ENCODE assay signal across 1 cellular context in genomic region chr1:206635080-206635982, GRCh38.
TF ChIP-seq lines count a peak whose summit lies in the region.

TSS of gene DYRK3 (plus strand) at chr1:206635536. CDS start at chr1:206635704, 168 bp downstream.

TF ChIP-seq in K562, 482 proteins besides CTCF, POLR2A, EP300 and RAD21 (continued from another document and continues in another):
- TF ChIP-seq HINFP (tag; conservative IDR thresholded peaks at IDR 0.05; ENCODE audit: low read depth), result no peak
- TF ChIP-seq TRIM28 (IDR thresholded peaks at IDR 0.05), result no peak
- no peak for TF ChIP-seq MAFK (IDR thresholded peaks at IDR 0.05; ENCODE audit: low read length)
- peak; percentile 96 for TF ChIP-seq KLF1 (tag; IDR thresholded peaks at IDR 0.05)
- no peak for TF ChIP-seq BRD9 (IDR thresholded peaks at IDR 0.05; ENCODE audit: low read depth, partially characterized antibody)
- no peak for TF ChIP-seq EHMT2 (IDR thresholded peaks at IDR 0.05)
- TF ChIP-seq FOXJ2 (tag; IDR thresholded peaks at IDR 0.05), result peak; percentile 82
- TF ChIP-seq, protein P1, sequence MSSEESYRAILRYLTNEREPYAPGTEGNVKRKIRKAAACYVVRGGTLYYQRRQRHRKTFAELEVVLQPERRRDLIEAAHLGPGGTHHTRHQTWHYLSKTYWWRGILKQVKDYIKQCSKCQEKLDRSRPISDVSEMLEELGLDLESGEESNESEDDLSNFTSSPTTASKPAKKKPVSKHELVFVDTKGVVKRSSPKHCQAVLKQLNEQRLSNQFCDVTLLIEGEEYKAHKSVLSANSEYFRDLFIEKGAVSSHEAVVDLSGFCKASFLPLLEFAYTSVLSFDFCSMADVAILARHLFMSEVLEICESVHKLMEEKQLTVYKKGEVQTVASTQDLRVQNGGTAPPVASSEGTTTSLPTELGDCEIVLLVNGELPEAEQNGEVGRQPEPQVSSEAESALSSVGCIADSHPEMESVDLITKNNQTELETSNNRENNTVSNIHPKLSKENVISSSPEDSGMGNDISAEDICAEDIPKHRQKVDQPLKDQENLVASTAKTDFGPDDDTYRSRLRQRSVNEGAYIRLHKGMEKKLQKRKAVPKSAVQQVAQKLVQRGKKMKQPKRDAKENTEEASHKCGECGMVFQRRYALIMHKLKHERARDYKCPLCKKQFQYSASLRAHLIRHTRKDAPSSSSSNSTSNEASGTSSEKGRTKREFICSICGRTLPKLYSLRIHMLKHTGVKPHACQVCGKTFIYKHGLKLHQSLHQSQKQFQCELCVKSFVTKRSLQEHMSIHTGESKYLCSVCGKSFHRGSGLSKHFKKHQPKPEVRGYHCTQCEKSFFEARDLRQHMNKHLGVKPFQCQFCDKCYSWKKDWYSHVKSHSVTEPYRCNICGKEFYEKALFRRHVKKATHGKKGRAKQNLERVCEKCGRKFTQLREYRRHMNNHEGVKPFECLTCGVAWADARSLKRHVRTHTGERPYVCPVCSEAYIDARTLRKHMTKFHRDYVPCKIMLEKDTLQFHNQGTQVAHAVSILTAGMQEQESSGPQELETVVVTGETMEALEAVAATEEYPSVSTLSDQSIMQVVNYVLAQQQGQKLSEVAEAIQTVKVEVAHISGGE (CRISPR knock-in tag; IDR thresholded peaks at IDR 0.05), result peak in 1 of 3 experiments; percentile 60; a peak in 2 of 6 replicates
- peak; percentile 95 for TF ChIP-seq TBP (optimal IDR thresholded peaks at IDR 0.05; ENCODE audit: low read depth, low read length)
- peak; percentile 89; the same call in 1 of the 2 replicates for TF ChIP-seq CREB3L1 (IDR thresholded peaks at IDR 0.05; ENCODE audit: borderline replicate concordance, low read depth)
- TF ChIP-seq ZC3H8 (IDR thresholded peaks at IDR 0.05), result no peak
- TF ChIP-seq CREBBP (IDR thresholded peaks at IDR 0.05; ENCODE audit: low read depth, low read length), result no peak
- TF ChIP-seq ZNF253 (CRISPR knock-in tag; conservative IDR thresholded peaks at IDR 0.05), result no peak
- no peak for TF ChIP-seq HMG20A (CRISPR knock-in tag; conservative IDR thresholded peaks at IDR 0.05)
- TF ChIP-seq TCF7 (IDR thresholded peaks at IDR 0.05; ENCODE audit: borderline replicate concordance), result 0 out of 2 replicates have a peak, but pooled peaks have one; percentile 14
- TF ChIP-seq MTA1 (IDR thresholded peaks at IDR 0.05; ENCODE audit: borderline replicate concordance), result no peak
- peak; percentile 96 for TF ChIP-seq CXXC5 (CRISPR knock-in tag; IDR thresholded peaks at IDR 0.05)
- peak; percentile 88 for TF ChIP-seq POLR2H (tag; IDR thresholded peaks at IDR 0.05; ENCODE audit: low read depth)
- TF ChIP-seq ZSCAN29 (IDR thresholded peaks at IDR 0.05), result no peak
- peak; percentile 85 for TF ChIP-seq E2F1 (CRISPR knock-in tag; IDR thresholded peaks at IDR 0.05)
- TF ChIP-seq NR4A1 (CRISPR knock-in tag; IDR thresholded peaks at IDR 0.05), result no peak; the same call in 1 of the 2 replicates
- no peak for TF ChIP-seq NR4A1 (tag; IDR thresholded peaks at IDR 0.05)
- TF ChIP-seq ARID2 (IDR thresholded peaks at IDR 0.05), result peak; percentile 64; the same call in 1 of the 2 replicates
- TF ChIP-seq ZBTB9 (CRISPR knock-in tag; IDR thresholded peaks at IDR 0.05), result peak; percentile 76; the same call in 1 of the 2 replicates
- TF ChIP-seq, protein P2, sequence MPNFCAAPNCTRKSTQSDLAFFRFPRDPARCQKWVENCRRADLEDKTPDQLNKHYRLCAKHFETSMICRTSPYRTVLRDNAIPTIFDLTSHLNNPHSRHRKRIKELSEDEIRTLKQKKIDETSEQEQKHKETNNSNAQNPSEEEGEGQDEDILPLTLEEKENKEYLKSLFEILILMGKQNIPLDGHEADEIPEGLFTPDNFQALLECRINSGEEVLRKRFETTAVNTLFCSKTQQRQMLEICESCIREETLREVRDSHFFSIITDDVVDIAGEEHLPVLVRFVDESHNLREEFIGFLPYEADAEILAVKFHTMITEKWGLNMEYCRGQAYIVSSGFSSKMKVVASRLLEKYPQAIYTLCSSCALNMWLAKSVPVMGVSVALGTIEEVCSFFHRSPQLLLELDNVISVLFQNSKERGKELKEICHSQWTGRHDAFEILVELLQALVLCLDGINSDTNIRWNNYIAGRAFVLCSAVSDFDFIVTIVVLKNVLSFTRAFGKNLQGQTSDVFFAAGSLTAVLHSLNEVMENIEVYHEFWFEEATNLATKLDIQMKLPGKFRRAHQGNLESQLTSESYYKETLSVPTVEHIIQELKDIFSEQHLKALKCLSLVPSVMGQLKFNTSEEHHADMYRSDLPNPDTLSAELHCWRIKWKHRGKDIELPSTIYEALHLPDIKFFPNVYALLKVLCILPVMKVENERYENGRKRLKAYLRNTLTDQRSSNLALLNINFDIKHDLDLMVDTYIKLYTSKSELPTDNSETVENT (CRISPR knock-in tag; IDR thresholded peaks at IDR 0.05), result peak; percentile 95
- TF ChIP-seq HSF4 (CRISPR knock-in tag; IDR thresholded peaks at IDR 0.05; ENCODE audit: borderline replicate concordance), result no peak
- TF ChIP-seq, protein P3, sequence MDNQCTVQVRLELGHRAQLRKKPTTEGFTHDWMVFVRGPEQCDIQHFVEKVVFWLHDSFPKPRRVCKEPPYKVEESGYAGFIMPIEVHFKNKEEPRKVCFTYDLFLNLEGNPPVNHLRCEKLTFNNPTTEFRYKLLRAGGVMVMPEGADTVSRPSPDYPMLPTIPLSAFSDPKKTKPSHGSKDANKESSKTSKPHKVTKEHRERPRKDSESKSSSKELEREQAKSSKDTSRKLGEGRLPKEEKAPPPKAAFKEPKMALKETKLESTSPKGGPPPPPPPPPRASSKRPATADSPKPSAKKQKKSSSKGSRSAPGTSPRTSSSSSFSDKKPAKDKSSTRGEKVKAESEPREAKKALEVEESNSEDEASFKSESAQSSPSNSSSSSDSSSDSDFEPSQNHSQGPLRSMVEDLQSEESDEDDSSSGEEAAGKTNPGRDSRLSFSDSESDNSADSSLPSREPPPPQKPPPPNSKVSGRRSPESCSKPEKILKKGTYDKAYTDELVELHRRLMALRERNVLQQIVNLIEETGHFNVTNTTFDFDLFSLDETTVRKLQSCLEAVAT (IDR thresholded peaks at IDR 0.05), result peak in 1 of 2 experiments; percentile 6; a peak in 1 of 4 replicates
- TF ChIP-seq USF2 (CRISPR knock-in tag; IDR thresholded peaks at IDR 0.05), result peak; percentile 60; the same call in 1 of the 2 replicates
- peak; percentile 55; the same call in 1 of the 2 replicates for TF ChIP-seq NCOR1 (IDR thresholded peaks at IDR 0.05)
- TF ChIP-seq NEUROD1 (IDR thresholded peaks at IDR 0.05; ENCODE audit: borderline replicate concordance, low read depth, low read length, partially characterized antibody), result no peak
- no peak for TF ChIP-seq ETV6 (IDR thresholded peaks at IDR 0.05; ENCODE audit: borderline replicate concordance in 1 of 2, low read depth in 2 of 2, low read length in 1 of 2)
- TF ChIP-seq ETV6 (CRISPR knock-in tag; IDR thresholded peaks at IDR 0.05; ENCODE audit: borderline replicate concordance), result no peak
- peak; percentile 75; the same call in 1 of the 2 replicates for TF ChIP-seq ZBTB1 (CRISPR knock-in tag; IDR thresholded peaks at IDR 0.05; ENCODE audit: borderline replicate concordance, low read depth)
- no peak for TF ChIP-seq TAF7 (tag; IDR thresholded peaks at IDR 0.05)
- peak; percentile 98; the same call in 1 of the 2 replicates for TF ChIP-seq PHF8 (IDR thresholded peaks at IDR 0.05; ENCODE audit: borderline replicate concordance, low read length)
- TF ChIP-seq, protein P4, sequence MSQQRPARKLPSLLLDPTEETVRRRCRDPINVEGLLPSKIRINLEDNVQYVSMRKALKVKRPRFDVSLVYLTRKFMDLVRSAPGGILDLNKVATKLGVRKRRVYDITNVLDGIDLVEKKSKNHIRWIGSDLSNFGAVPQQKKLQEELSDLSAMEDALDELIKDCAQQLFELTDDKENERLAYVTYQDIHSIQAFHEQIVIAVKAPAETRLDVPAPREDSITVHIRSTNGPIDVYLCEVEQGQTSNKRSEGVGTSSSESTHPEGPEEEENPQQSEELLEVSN (IDR thresholded peaks at IDR 0.05; ENCODE audit: borderline replicate concordance in 1 of 2, extremely low read depth in 1 of 2, insufficient read depth in 1 of 2, insufficient read length in 1 of 2, low read depth in 1 of 2, low read length in 1 of 2, poor library complexity in 1 of 2, severe bottlenecking in 1 of 2), result peak; percentile 98 to 99
- no peak for TF ChIP-seq CHD1 (IDR thresholded peaks at IDR 0.05; ENCODE audit: low read length)
- TF ChIP-seq NBN (IDR thresholded peaks at IDR 0.05; ENCODE audit: low read depth), result 0 out of 2 replicates have a peak, but pooled peaks have one; percentile 51
- TF ChIP-seq RBM25 (IDR thresholded peaks at IDR 0.05; ENCODE audit: low read depth, low read length, severe bottlenecking), result peak; percentile 26
- TF ChIP-seq, protein P5, sequence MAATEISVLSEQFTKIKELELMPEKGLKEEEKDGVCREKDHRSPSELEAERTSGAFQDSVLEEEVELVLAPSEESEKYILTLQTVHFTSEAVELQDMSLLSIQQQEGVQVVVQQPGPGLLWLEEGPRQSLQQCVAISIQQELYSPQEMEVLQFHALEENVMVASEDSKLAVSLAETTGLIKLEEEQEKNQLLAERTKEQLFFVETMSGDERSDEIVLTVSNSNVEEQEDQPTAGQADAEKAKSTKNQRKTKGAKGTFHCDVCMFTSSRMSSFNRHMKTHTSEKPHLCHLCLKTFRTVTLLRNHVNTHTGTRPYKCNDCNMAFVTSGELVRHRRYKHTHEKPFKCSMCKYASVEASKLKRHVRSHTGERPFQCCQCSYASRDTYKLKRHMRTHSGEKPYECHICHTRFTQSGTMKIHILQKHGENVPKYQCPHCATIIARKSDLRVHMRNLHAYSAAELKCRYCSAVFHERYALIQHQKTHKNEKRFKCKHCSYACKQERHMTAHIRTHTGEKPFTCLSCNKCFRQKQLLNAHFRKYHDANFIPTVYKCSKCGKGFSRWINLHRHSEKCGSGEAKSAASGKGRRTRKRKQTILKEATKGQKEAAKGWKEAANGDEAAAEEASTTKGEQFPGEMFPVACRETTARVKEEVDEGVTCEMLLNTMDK (IDR thresholded peaks at IDR 0.05; ENCODE audit: borderline replicate concordance, insufficient read depth, low read depth, low read length, poor library complexity, severe bottlenecking), result no peak
- peak; percentile 99 for TF ChIP-seq RBBP5 (IDR thresholded peaks at IDR 0.05; ENCODE audit: borderline replicate concordance, insufficient read depth, low read length, poor library complexity, severe bottlenecking)
- TF ChIP-seq TARDBP (IDR thresholded peaks at IDR 0.05), result peak; percentile 49; the same call in 1 of the 2 replicates
- peak; percentile 86 for TF ChIP-seq GABPB1 (CRISPR knock-in tag; IDR thresholded peaks at IDR 0.05)
- peak; percentile 17; the same call in 1 of the 2 replicates for TF ChIP-seq ZNF274 (IDR thresholded peaks at IDR 0.05; ENCODE audit: borderline replicate concordance, low read depth, low read length)
- TF ChIP-seq ESRRB (CRISPR knock-in tag; IDR thresholded peaks at IDR 0.05; ENCODE audit: borderline replicate concordance), result no peak
- TF ChIP-seq, protein P6, sequence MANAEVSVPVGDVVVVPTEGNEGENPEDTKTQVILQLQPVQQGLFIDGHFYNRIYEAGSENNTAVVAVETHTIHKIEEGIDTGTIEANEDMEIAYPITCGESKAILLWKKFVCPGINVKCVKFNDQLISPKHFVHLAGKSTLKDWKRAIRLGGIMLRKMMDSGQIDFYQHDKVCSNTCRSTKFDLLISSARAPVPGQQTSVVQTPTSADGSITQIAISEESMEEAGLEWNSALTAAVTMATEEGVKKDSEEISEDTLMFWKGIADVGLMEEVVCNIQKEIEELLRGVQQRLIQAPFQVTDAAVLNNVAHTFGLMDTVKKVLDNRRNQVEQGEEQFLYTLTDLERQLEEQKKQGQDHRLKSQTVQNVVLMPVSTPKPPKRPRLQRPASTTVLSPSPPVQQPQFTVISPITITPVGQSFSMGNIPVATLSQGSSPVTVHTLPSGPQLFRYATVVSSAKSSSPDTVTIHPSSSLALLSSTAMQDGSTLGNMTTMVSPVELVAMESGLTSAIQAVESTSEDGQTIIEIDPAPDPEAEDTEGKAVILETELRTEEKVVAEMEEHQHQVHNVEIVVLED (CRISPR knock-in tag; IDR thresholded peaks at IDR 0.05), result peak; percentile 97
